Comparison of ENCODE assay signal across 1 cellular context in the genomic region with DNA sequence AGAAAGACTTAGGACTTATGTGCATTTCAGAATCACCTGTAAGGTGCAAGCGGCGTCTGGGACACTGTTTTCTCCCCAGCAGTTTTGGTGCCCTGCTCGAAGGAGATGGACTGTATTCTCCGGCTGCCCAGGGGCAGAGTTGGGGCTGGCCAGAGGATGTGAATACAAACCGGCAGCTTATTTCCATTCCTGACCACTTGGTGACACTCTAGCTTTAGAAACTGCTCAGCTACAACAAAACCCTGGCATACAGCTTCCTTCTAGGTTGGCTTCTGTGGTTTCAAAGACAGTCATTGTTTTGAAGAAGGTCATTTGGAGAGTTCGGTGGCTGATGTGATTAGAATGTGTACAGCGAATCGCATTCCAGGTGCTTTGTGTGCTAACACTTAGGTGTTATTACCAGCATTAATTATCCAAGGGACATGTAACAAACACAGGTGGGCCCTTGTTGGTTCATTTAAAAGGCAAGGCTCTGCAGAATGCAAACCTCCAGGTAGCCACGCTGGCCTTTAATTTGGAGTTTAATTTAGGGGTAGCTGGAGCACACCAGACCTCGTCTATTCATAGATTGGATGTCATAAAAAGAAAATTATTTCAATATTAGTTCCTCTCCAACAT.
TF ChIP-seq lines count a peak whose summit lies in the region.

No MANE protein-coding gene starts in this region.

TF ChIP-seq in K562, 482 proteins besides CTCF, POLR2A, EP300 and RAD21 (continued from another document):
- TF ChIP-seq, protein P1, sequence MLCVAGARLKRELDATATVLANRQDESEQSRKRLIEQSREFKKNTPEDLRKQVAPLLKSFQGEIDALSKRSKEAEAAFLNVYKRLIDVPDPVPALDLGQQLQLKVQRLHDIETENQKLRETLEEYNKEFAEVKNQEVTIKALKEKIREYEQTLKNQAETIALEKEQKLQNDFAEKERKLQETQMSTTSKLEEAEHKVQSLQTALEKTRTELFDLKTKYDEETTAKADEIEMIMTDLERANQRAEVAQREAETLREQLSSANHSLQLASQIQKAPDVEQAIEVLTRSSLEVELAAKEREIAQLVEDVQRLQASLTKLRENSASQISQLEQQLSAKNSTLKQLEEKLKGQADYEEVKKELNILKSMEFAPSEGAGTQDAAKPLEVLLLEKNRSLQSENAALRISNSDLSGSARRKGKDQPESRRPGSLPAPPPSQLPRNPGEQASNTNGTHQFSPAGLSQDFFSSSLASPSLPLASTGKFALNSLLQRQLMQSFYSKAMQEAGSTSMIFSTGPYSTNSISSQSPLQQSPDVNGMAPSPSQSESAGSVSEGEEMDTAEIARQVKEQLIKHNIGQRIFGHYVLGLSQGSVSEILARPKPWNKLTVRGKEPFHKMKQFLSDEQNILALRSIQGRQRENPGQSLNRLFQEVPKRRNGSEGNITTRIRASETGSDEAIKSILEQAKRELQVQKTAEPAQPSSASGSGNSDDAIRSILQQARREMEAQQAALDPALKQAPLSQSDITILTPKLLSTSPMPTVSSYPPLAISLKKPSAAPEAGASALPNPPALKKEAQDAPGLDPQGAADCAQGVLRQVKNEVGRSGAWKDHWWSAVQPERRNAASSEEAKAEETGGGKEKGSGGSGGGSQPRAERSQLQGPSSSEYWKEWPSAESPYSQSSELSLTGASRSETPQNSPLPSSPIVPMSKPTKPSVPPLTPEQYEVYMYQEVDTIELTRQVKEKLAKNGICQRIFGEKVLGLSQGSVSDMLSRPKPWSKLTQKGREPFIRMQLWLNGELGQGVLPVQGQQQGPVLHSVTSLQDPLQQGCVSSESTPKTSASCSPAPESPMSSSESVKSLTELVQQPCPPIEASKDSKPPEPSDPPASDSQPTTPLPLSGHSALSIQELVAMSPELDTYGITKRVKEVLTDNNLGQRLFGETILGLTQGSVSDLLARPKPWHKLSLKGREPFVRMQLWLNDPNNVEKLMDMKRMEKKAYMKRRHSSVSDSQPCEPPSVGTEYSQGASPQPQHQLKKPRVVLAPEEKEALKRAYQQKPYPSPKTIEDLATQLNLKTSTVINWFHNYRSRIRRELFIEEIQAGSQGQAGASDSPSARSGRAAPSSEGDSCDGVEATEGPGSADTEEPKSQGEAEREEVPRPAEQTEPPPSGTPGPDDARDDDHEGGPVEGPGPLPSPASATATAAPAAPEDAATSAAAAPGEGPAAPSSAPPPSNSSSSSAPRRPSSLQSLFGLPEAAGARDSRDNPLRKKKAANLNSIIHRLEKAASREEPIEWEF (CRISPR knock-in tag; IDR thresholded peaks at IDR 0.05), result no peak
- TF ChIP-seq ZBED1 (IDR thresholded peaks at IDR 0.05), result no peak
- TF ChIP-seq KLF16 (IDR thresholded peaks at IDR 0.05), result no peak
- TF ChIP-seq PRPF4 (IDR thresholded peaks at IDR 0.05; ENCODE audit: insufficient read depth, low read depth, low read length, poor library complexity, severe bottlenecking), result no peak
TF ChIP-seq in K562: peak in this region for 0.
